8 cellular contexts compared by ENCODE assay signal in the genomic region with DNA sequence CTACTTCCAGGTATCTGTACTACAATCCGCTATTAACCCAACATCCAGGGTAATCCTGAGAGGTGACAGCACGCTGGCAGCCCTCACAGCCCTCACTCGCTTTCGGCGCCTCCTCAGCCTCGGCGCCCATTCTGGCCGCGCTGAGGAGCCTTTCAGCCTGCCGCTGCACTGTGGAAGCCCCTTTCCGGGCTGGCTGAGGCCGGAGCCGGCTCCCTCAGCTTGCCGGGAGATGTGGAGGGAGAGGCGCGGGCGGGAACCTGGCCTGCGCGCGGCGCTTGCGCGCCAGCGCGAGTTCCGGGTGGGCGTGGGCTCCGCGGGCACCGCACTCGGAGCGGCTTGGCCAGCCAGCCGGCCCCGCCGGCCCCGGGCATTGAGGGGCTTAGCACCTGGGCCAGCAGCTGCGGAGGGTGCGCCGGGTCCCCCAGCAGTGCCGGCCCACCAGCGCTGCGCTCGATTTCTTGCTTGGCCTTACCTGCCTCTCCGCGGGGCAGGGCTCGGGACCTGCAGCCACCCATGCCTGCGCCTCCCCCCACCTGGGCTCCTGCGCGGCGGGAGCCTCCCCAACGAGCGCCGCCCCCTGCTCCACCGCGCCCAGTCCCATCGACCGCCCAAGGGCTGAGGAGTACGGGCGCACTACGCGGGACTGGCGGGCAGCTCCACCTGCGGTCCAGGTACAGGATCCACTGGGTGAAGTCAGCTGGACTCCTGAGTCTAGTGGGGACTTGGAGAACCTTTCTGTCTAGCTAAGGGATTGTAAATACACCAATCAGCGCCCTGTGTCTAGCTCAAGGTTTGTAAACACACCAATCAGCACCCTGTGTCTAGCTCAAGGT.
DNase-seq lines count a peak whose midpoint lies in the region; ATAC-seq and TF ChIP-seq lines count a peak whose summit lies in the region.

No MANE protein-coding gene starts in this region.

- no peak overlapping the region for H3K27ac Mint-ChIP-seq in natural killer cell

- H3K9me3 Mint-ChIP-seq in natural killer cell, result no peaks in the 10 kb centered on the region

- no peaks in the 10 kb centered on the region for H3K36me3 Mint-ChIP-seq in natural killer cell

- no peaks in the 10 kb centered on the region for H3K27me3 ChIP-seq in RWPE2 (ENCODE audit: insufficient read depth, poor library complexity, severe bottlenecking)

- DNase-seq in RWPE2 (ENCODE audit: low spot score) (no peak), epithelial cell of esophagus (ENCODE audit: low read depth) (peak; percentile 28), natural killer cell (no peak), occipital lobe (lab: John Stamatoyannopoulos, UW) (no peak), NCI-H2107 (lab: John Stamatoyannopoulos, UW) (no peak), NCI-H2107 treated with DMSO at 0.1 percent for 48 hours (lab: John Stamatoyannopoulos, UW; ENCODE audit: unreplicated experiment) (no peak)

- no peaks in the 10 kb centered on the region for H3K4me1 Mint-ChIP-seq in natural killer cell

- TF ChIP-seq CTCF in RWPE2 (IDR thresholded peaks at IDR 0.05; ENCODE audit: poor library complexity, severe bottlenecking) (no peak), epithelial cell of esophagus (IDR thresholded peaks at IDR 0.05; ENCODE audit: insufficient read depth, low read depth, low read length, missing control alignments) (no peak), natural killer cell (IDR thresholded peaks at IDR 0.05) (no peak)

- H3K4me3 Mint-ChIP-seq in natural killer cell, result peak overlapping the region; percentile 64

- ATAC-seq in GM19351 (IDR thresholded peaks at IDR 0.05; ENCODE audit: unreplicated experiment) (peak; percentile 58), RWPE2 (ENCODE audit: low read depth) (peak; percentile 73), natural killer cell (peak in 2 of 3 donors; percentile 24 to 47), GM21423 (IDR thresholded peaks at IDR 0.05; ENCODE audit: unreplicated experiment) (no peak)

- peaks cover 2% of the 10 kb centered on the region for H3K4me1 ChIP-seq in RWPE2 (ENCODE audit: insufficient read depth, poor library complexity, severe bottlenecking)

- H3K36me3 ChIP-seq in RWPE2 (ENCODE audit: low read depth), result no peaks in the 10 kb centered on the region

- H3K27ac ChIP-seq in RWPE2 (ENCODE audit: poor library complexity, severe bottlenecking), result no peak overlapping the region

- H3K27me3 Mint-ChIP-seq in natural killer cell (ENCODE audit: low read depth in 2 of 2), result peaks cover 7 to 24% of the 10 kb centered on the region in 2 donors

- intact Hi-C loops in natural killer cell (cut with micrococcal nuclease), result no loop called here

- H3K9me3 ChIP-seq in RWPE2 (ENCODE audit: severe bottlenecking), result no peaks in the 10 kb centered on the region

- H3K4me3 ChIP-seq in RWPE2 (ENCODE audit: severe bottlenecking), result peak overlapping the region; percentile 43
- peak overlapping the region; percentile 46 for H3K4me3 ChIP-seq in epithelial cell of esophagus (ENCODE audit: low read length)
